In genomic region chr3:48630407-48630806, GRCh38 we compare ENCODE assay signal across 34 cellular contexts. TPM values are rescaled to one million over a fixed set of nuclear protein-coding genes. Genes with fewer than 3 reads are reported as not detected.
"Had no signal": no experiment of that assay in that cellular context is flagged by ENCODE, and none has a peak within 500 bp of the region (broad histone marks: within the 10 kb centered on the region; RNA-seq: fewer than 3 reads in every experiment).

No MANE protein-coding gene starts in this region.

- H3K27me3 Mint-ChIP-seq: activated B cell treated with CpG ODN at 0.5 μM for 24 hours; activated CD8-positive, alpha-beta T cell treated with anti-CD3 and anti-CD28 coated beads for 36 hours; activated naive CD4-positive, alpha-beta T cell treated with anti-CD3 and anti-CD28 coated beads, Interleukin-2, amount 50 U/mL, for 24 hours; activated naive CD8-positive, alpha-beta T cell treated with anti-CD3 and anti-CD28 coated beads, Interleukin-2, amount 50 U/mL, for 24 hours had no signal

- H3K4me1 ChIP-seq: breast epithelium, SJCRH30 had no signal

- H3K27ac ChIP-seq: breast epithelium, SJCRH30, SK-N-MC, VCaP had no signal

- ATAC-seq: activated CD8-positive, alpha-beta T cell treated with anti-CD3 and anti-CD28 coated beads for 36 hours; activated naive CD8-positive, alpha-beta T cell treated with anti-CD3 and anti-CD28 coated beads, Interleukin-2, amount 50 U/mL, for 24 hours; HepG2; Panc1; Right ventricle myocardium inferior had no signal

- DNase-seq: activated B cell treated with CpG ODN at 0.5 μM for 24 hours; activated CD4-positive, alpha-beta T cell treated with anti-CD3 and anti-CD28 coated beads for 4 hours; activated CD4-positive, CD25-positive, alpha-beta regulatory T cell treated with anti-CD3 and anti-CD28 coated beads, Interleukin-2, amount 50 U/mL, for 72 hours; activated CD8-positive, alpha-beta T cell treated with anti-CD3 and anti-CD28 coated beads for 36 hours; activated gamma-delta T cell; activated naive CD4-positive, alpha-beta T cell treated with Interleukin-2 at 50 U/mL for 16 hours; activated naive CD8-positive, alpha-beta T cell treated with anti-CD3 and anti-CD28 coated beads, Interleukin-2, amount 50 U/mL, for 24 hours; activated T-cell treated with anti-CD3 and anti-CD28 coated beads, Interleukin-2, amount 50 U/mL, for 1 hour; anterior cingulate cortex; caudate nucleus; Kasumi-1; KG1; MG63; NCI-H1048; NCI-H1105 treated with DMSO at 0.1 percent for 48 hours; NCI-H1436; NCI-H1694; NCI-H1930; NCI-H2081 treated with DMSO at 0.1 percent for 48 hours; NCI-H226; NCI-H446 treated with DMSO at 0.1 percent for 48 hours; NCI-H524; SJCRH30 had no signal

- H3K27me3 ChIP-seq: breast epithelium, MG63, SJCRH30 had no signal

- H3K36me3 ChIP-seq: breast epithelium, MG63 had no signal

- H3K4me3 Mint-ChIP-seq: activated B cell treated with CpG ODN at 0.5 μM for 24 hours; activated CD8-positive, alpha-beta T cell treated with anti-CD3 and anti-CD28 coated beads for 36 hours; activated naive CD4-positive, alpha-beta T cell treated with anti-CD3 and anti-CD28 coated beads, Interleukin-2, amount 50 U/mL, for 24 hours; activated naive CD8-positive, alpha-beta T cell treated with anti-CD3 and anti-CD28 coated beads, Interleukin-2, amount 50 U/mL, for 24 hours; T-helper 1 cell treated with Interleukin-12 subunit alpha and Interleukin-12 subunit beta and Interleukin-4 antibody, amounts not matched to agents 30 μg/mL and 1 μg/mL, for 36 hours had no signal

- H3K4me3 ChIP-seq: breast epithelium, MG63, SJCRH30, SK-N-MC had no signal

- H3K9me3 Mint-ChIP-seq: activated B cell treated with CpG ODN at 0.5 μM for 24 hours; activated CD8-positive, alpha-beta T cell treated with anti-CD3 and anti-CD28 coated beads for 36 hours; activated naive CD4-positive, alpha-beta T cell treated with anti-CD3 and anti-CD28 coated beads, Interleukin-2, amount 50 U/mL, for 24 hours; activated naive CD8-positive, alpha-beta T cell treated with anti-CD3 and anti-CD28 coated beads, Interleukin-2, amount 50 U/mL, for 24 hours; activated T-helper 2 cell treated with anti-CD3 and anti-CD28 coated beads, Interferon-gamma antibody, Interleukin-2, Interleukin-4, amounts not matched to agents 10 μg/mL and 5 μg/mL and 100 μg/mL, durations not matched to agents 14 hours and 24 hours and 36 hours; T-helper 1 cell treated with Interleukin-12 subunit alpha and Interleukin-12 subunit beta and Interleukin-4 antibody, amounts not matched to agents 30 μg/mL and 1 μg/mL, for 36 hours had no signal

- H3K27ac Mint-ChIP-seq: activated B cell treated with CpG ODN at 0.5 μM for 24 hours; activated CD8-positive, alpha-beta T cell treated with anti-CD3 and anti-CD28 coated beads for 36 hours; activated naive CD4-positive, alpha-beta T cell treated with anti-CD3 and anti-CD28 coated beads, Interleukin-2, amount 50 U/mL, for 24 hours; activated naive CD8-positive, alpha-beta T cell treated with anti-CD3 and anti-CD28 coated beads, Interleukin-2, amount 50 U/mL, for 24 hours; activated T-helper 2 cell treated with anti-CD3 and anti-CD28 coated beads, Interferon-gamma antibody, Interleukin-2, Interleukin-4, amounts not matched to agents 10 μg/mL and 5 μg/mL and 100 μg/mL, durations not matched to agents 14 hours and 24 hours and 36 hours; T-helper 1 cell treated with Interleukin-12 subunit alpha and Interleukin-12 subunit beta and Interleukin-4 antibody, amounts not matched to agents 30 μg/mL and 1 μg/mL, for 36 hours had no signal

- H3K9me3 ChIP-seq: breast epithelium, MG63, SJCRH30 had no signal

RNA-seq across cellular contexts. Expression of gene TMEM89, which starts 8.8 kb away (rescaled TPM):
- total RNA-seq: activated B cell treated with CpG ODN at 0.5 μM for 24 hours; activated CD8-positive, alpha-beta memory T cell treated with anti-CD3 and anti-CD28 coated beads for 36 hours; breast epithelium; Right ventricle myocardium inferior; RPMI7951; SJCRH30 had no signal
